In genomic region chr1:19483691-19484090, GRCh38 we compare ENCODE assay signal across 8 cellular contexts. TPM values are rescaled to one million over a fixed set of nuclear protein-coding genes. Genes with fewer than 3 reads are reported as not detected.
DNase-seq lines count a peak whose midpoint lies in the region; ATAC-seq and TF ChIP-seq lines count a peak whose summit lies in the region.

No MANE protein-coding gene starts in this region.

- peaks cover 1% of the 10 kb centered on the region for H3K36me3 Mint-ChIP-seq in activated naive CD4-positive, alpha-beta T cell treated with anti-CD3 and anti-CD28 coated beads, Interleukin-2, amount 50 U/mL, for 24 hours
- H3K36me3 Mint-ChIP-seq in brain: peaks cover 10% of the 10 kb centered on the region

- H3K4me3 Mint-ChIP-seq in activated naive CD4-positive, alpha-beta T cell treated with anti-CD3 and anti-CD28 coated beads, Interleukin-2, amount 50 U/mL, for 24 hours: peak overlapping the region; percentile 92
- peak overlapping the region; percentile 94 to 98 (median 97) for H3K4me3 Mint-ChIP-seq in brain

- H3K4me3 ChIP-seq in mesodermal cell (ENCODE audit: extremely low read depth, insufficient read depth, low read length, poor library complexity, severe bottlenecking): peak overlapping the region; percentile 93
- peak overlapping the region; percentile 95 for H3K4me3 ChIP-seq in upper lobe of right lung

- DNase-seq in activated naive CD4-positive, alpha-beta T cell treated with anti-CD3 and anti-CD28 coated beads, Interleukin-2, amount 50 U/mL, for 16 hours: no peak
- DNase-seq in upper lobe of right lung (no peak), KBM-7 (no peak)

- TF ChIP-seq CTCF in brain (conservative IDR thresholded peaks at IDR 0.05) (no peak), upper lobe of right lung (IDR thresholded peaks at IDR 0.05) (no peak)

- intact Hi-C loops in upper lobe of right lung (cut with DNase I): loop anchor here (10.0 kb wide), 1 partner anchor 171 kb away; no protein-coding TSS in a partner anchor

- no peaks in the 10 kb centered on the region for H3K27me3 Mint-ChIP-seq in activated naive CD4-positive, alpha-beta T cell treated with anti-CD3 and anti-CD28 coated beads, Interleukin-2, amount 50 U/mL, for 24 hours
- H3K27me3 Mint-ChIP-seq in brain: no peaks in the 10 kb centered on the region

- H3K27me3 ChIP-seq in upper lobe of right lung: no peaks in the 10 kb centered on the region

- WGBS in mesodermal cell (ENCODE audit: insufficient coverage in 2 of 2), 2 experiments: 72% methylated on average over 3 of the region's 3 CpGs; no CpG with 5 or more reads in 1 of the 2 experiments

- H3K36me3 ChIP-seq in mesodermal cell (ENCODE audit: control insufficient read depth, insufficient read depth, low read length): peaks cover 42% of the 10 kb centered on the region
- no peaks in the 10 kb centered on the region for H3K36me3 ChIP-seq in upper lobe of right lung

- H3K27ac ChIP-seq in mesodermal cell (ENCODE audit: low read depth, low read length, severe bottlenecking) (no peak overlapping the region), upper lobe of right lung (peak overlapping the region; percentile 95)

- H3K9me3 Mint-ChIP-seq in activated naive CD4-positive, alpha-beta T cell treated with anti-CD3 and anti-CD28 coated beads, Interleukin-2, amount 50 U/mL, for 24 hours: no peaks in the 10 kb centered on the region
- H3K9me3 Mint-ChIP-seq in brain: no peaks in the 10 kb centered on the region

- H3K4me1 ChIP-seq in mesodermal cell (ENCODE audit: control insufficient read depth, insufficient read depth, low read length, poor library complexity, severe bottlenecking): peaks cover 38% of the 10 kb centered on the region
- H3K4me1 ChIP-seq in upper lobe of right lung: peaks cover 76% of the 10 kb centered on the region

- peaks cover 75% of the 10 kb centered on the region for H3K4me1 Mint-ChIP-seq in activated naive CD4-positive, alpha-beta T cell treated with anti-CD3 and anti-CD28 coated beads, Interleukin-2, amount 50 U/mL, for 24 hours
- peaks cover 69% of the 10 kb centered on the region for H3K4me1 Mint-ChIP-seq in brain

- no peaks in the 10 kb centered on the region for H3K9me3 ChIP-seq in mesodermal cell (ENCODE audit: control insufficient read depth, low read length)
- H3K9me3 ChIP-seq in upper lobe of right lung: no peaks in the 10 kb centered on the region

- in situ Hi-C loops in KBM-7 (cut with MboI; ENCODE audit: low pct_unique_long_range_greater_than_20kb, low sequenced_read_pairs): no loop called here

- ATAC-seq in upper lobe of right lung (no peak), HG02623 (IDR thresholded peaks at IDR 0.05; ENCODE audit: unreplicated experiment) (no peak), HG02981 (IDR thresholded peaks at IDR 0.05; ENCODE audit: unreplicated experiment) (no peak)

- H3K27ac Mint-ChIP-seq in activated naive CD4-positive, alpha-beta T cell treated with anti-CD3 and anti-CD28 coated beads, Interleukin-2, amount 50 U/mL, for 24 hours: peak overlapping the region; percentile 66
- H3K27ac Mint-ChIP-seq in brain: peak overlapping the region; percentile 71 to 97 (median 76)

RNA-seq across cellular contexts. Expression of gene CAPZB, which starts 1.6 kb away (rescaled TPM):
- polyA plus RNA-seq in brain (ENCODE audit: insufficient read depth, low read depth, low replicate concordance): 495 TPM
- polyA plus RNA-seq in mesodermal cell (2013, experiment 1 of 2): 296 TPM
- 276 TPM for polyA plus RNA-seq in mesodermal cell (2013, experiment 2 of 2)
- 237 TPM for total RNA-seq in upper lobe of right lung
